12 cellular contexts compared by ENCODE assay signal in genomic region chr14:101826359-101826758, GRCh38.
A peak's percentile ranks its signal among the peaks of the same experiment; 100 is the strongest.
DNase-seq lines count a peak whose midpoint lies in the region; ATAC-seq and TF ChIP-seq lines count a peak whose summit lies in the region.
"Had no signal": no experiment of that assay in that cellular context is flagged by ENCODE, and none has a peak within 500 bp of the region (broad histone marks: within the 10 kb centered on the region; RNA-seq: fewer than 3 reads in every experiment).

No MANE protein-coding gene starts in this region.

- POLR2A ChIA-PET in HEK293 (lab: Yijun Ruan, JAX): interaction anchor here (0.6 to 1.0 kb wide), 2 partner anchors 9 to 56 kb away, joined by 3 to 7 read pairs; no protein-coding TSS in a partner anchor

- H3K4me1 Mint-ChIP-seq in activated naive CD8-positive, alpha-beta T cell treated with anti-CD3 and anti-CD28 coated beads for 36 hours: peaks cover 83% of the 10 kb centered on the region

- peaks cover 100% of the 10 kb centered on the region for H4K20me1 ChIP-seq in smooth muscle cell (ENCODE audit: low read depth)

- CTCF ChIA-PET in HEK293 (lab: Yijun Ruan, JAX): no interaction called here

- H3K36me3 Mint-ChIP-seq in activated naive CD8-positive, alpha-beta T cell treated with anti-CD3 and anti-CD28 coated beads for 36 hours: peaks cover 48% of the 10 kb centered on the region

- H3K9me3 ChIP-seq in HEK293 (ENCODE audit: control insufficient read depth, insufficient read depth, low read depth, low read length) (no peaks in the 10 kb centered on the region), neutrophil (no peaks in the 10 kb centered on the region), smooth muscle cell (replicated peaks; ENCODE audit: low read depth) (no peaks in the 10 kb centered on the region)
- H3K9me3 ChIP-seq: ovary had no signal

- H3K27ac Mint-ChIP-seq in activated naive CD8-positive, alpha-beta T cell treated with anti-CD3 and anti-CD28 coated beads for 36 hours: peak overlapping the region; percentile 96

- TF ChIP-seq CTCF in HEK293 (tag by site-specific recombination; IDR thresholded peaks at IDR 0.05) (no peak), neutrophil (IDR thresholded peaks at IDR 0.05) (no peak), smooth muscle cell (IDR thresholded peaks at IDR 0.05; ENCODE audit: borderline replicate concordance, insufficient read depth, poor library complexity, severe bottlenecking) (no peak)

- peaks cover 90% of the 10 kb centered on the region for H3K79me2 ChIP-seq in smooth muscle cell (ENCODE audit: low read depth)

- no peaks in the 10 kb centered on the region for H3K27me3 Mint-ChIP-seq in activated naive CD8-positive, alpha-beta T cell treated with anti-CD3 and anti-CD28 coated beads for 36 hours

- H3K4me3 ChIP-seq in HEK293 (ENCODE audit: low read depth, low read length) (no peak overlapping the region), neutrophil (ENCODE audit: low read depth in 1 of 2, low read length in 1 of 2) (no peak overlapping the region), smooth muscle cell (no peak overlapping the region)
- H3K4me3 ChIP-seq: ovary had no signal

- no peak overlapping the region for H2AFZ ChIP-seq in smooth muscle cell (ENCODE audit: low read depth)

- peaks cover 5% of the 10 kb centered on the region for H3K9me3 Mint-ChIP-seq in activated naive CD8-positive, alpha-beta T cell treated with anti-CD3 and anti-CD28 coated beads for 36 hours

- H3K27me3 ChIP-seq in neutrophil (no peaks in the 10 kb centered on the region), smooth muscle cell (ENCODE audit: low read depth) (no peaks in the 10 kb centered on the region)
- H3K27me3 ChIP-seq: ovary had no signal

- DNase-seq in CD1c-positive myeloid dendritic cell (ENCODE audit: extremely low spot score): peak; percentile 53
- DNase-seq in activated naive CD8-positive, alpha-beta T cell treated with anti-CD3 and anti-CD28 coated beads for 36 hours: no peak
- DNase-seq in stimulated activated CD4-positive, alpha-beta T cell treated with anti-CD3 and anti-CD28 coated beads, Interleukin-4, amount 100 ng/mL, for 4 hours: no peak
- DNase-seq in smooth muscle cell (lab: John Stamatoyannopoulos, UW; ENCODE audit: unreplicated experiment): no peak
- DNase-seq: mesenchymal stem cell, NCI-H187, NCI-H526 treated with DMSO at 0.1 percent for 48 hours, ovary had no signal

- H3K27ac ChIP-seq in HEK293 (ENCODE audit: extremely low read depth, low read depth, low read length): no peak overlapping the region
- peak overlapping the region; percentile 93 for H3K27ac ChIP-seq in neutrophil
- H3K27ac ChIP-seq in smooth muscle cell (ENCODE audit: low read depth): no peak overlapping the region
- H3K27ac ChIP-seq: C4-2B had no signal

- H3F3A ChIP-seq in smooth muscle cell (ENCODE audit: low read depth): no peaks in the 10 kb centered on the region

- H3K4me1 ChIP-seq in HEK293 (ENCODE audit: control insufficient read depth, insufficient read depth, low read length) (peaks cover 5% of the 10 kb centered on the region; the same call in 1 of the 2 replicates), neutrophil (ENCODE audit: control insufficient read depth in 1 of 2, insufficient read depth in 1 of 2, low read depth in 1 of 2, low read length in 1 of 2) (peaks cover 33 to 37% of the 10 kb centered on the region in 2 experiments), smooth muscle cell (ENCODE audit: low read depth) (no peaks in the 10 kb centered on the region)

- H3K9ac ChIP-seq in smooth muscle cell (ENCODE audit: low read depth): no peak overlapping the region

- H3K36me3 ChIP-seq in HEK293 (ENCODE audit: control insufficient read depth in 2 of 2, insufficient read depth in 1 of 2, low read length in 2 of 2) (peaks cover 0 to 34% of the 10 kb centered on the region in 2 experiments), neutrophil (peaks cover 20% of the 10 kb centered on the region), smooth muscle cell (ENCODE audit: low read depth) (no peaks in the 10 kb centered on the region)
- H3K36me3 ChIP-seq: ovary had no signal

- no peak overlapping the region for H3K4me2 ChIP-seq in smooth muscle cell

- ATAC-seq in HG03139 (IDR thresholded peaks at IDR 0.05; ENCODE audit: unreplicated experiment): no peak

- H3K4me3 Mint-ChIP-seq in activated naive CD8-positive, alpha-beta T cell treated with anti-CD3 and anti-CD28 coated beads for 36 hours: peak overlapping the region; percentile 86

TF ChIP-seq in HEK293, 187 proteins besides CTCF, POLR2A, EP300 and RAD21:
- TF ChIP-seq ATF2 (tag by site-specific recombination; IDR thresholded peaks at IDR 0.05; ENCODE audit: low read depth): peak; percentile 59; the same call in 1 of the 2 replicates
- no peak for TF ChIP-seq ZNF580 (tag by site-specific recombination; IDR thresholded peaks at IDR 0.05)
- no peak for TF ChIP-seq ZNF426 (tag by site-specific recombination; IDR thresholded peaks at IDR 0.05)
